Comparison of ENCODE assay signal across 9 cellular contexts in the genomic region with DNA sequence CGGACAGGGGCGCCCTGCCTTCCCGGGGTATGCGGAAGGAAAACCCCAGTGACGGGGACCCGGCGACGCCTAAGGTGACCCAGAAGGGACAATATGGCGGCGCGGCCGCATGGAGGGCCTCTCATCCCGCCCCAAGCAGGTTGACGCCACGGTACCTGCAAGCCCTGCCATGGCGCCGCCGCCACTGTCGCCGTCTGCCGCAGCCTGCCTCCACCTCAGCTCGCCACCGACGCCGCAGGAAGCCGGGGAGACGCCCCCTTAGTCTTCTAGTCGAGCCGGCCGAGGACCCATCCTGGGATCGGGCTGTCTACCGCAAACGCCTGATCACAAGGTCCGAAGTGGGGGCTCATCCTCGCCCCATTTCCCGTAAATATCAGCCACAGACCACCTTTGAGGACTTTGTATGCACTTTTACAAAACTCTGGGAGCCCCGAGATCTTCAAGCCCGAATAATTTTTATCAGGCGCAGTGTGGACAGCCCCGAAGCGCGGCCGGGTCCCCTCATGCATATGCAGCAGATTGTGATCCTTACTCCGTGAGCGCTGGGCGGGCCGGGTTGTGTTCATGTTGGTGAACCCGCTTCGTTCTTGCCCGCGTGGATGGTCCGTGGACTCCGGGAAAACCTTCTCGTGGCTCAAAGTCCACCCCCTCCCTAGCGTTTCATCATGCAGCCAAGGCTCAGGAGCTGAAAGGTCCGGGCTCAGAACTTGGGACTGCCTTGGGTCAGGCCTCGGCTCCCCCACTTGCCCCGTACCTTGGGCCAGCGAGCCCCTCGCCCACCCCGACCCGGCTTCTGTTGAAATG. TPM values are rescaled to one million over a fixed set of nuclear protein-coding genes. Genes with fewer than 3 reads are reported as not detected.
DNase-seq lines count a peak whose midpoint lies in the region; ATAC-seq, FAIRE-seq and TF ChIP-seq lines count a peak whose summit lies in the region.
"Had no signal": no experiment of that assay in that cellular context is flagged by ENCODE, and none has a peak within 500 bp of the region (broad histone marks: within the 10 kb centered on the region; RNA-seq: fewer than 3 reads in every experiment).

Gene BLCAP (minus strand): TSS at position 239 of the 804 bp plus-strand sequence. CDS start 8,702 bp downstream, outside the sequence.

- BruUV-seq in HepG2 (replicated peaks; lab: Mats Ljungman, UMichigan): no TSS peak

- no peaks in the 10 kb centered on the region for H3K9me3 Mint-ChIP-seq in dendritic cell treated with granulocyte-macrophage colony-stimulating factor and Interleukin-4, amounts not matched to agents 40 ng/mL and 50 ng/mL, for 4 days

- CTCF ChIA-PET in HepG2 (lab: Yijun Ruan, JAX; ENCODE audit: low intra/inter-chr PET ratio, low total read pairs): interaction anchor here (1.1 kb wide), 1 partner anchor 258 kb away, joined by 3 read pairs; no protein-coding TSS in a partner anchor

- H3K27ac ChIP-seq in HepG2 (ENCODE audit: extremely low read length, insufficient read depth, low read length): peak within 1 kb of the TSS; percentile 96

- in situ Hi-C loops in HepG2 (cut with HindIII; ENCODE audit: extremely low pct_ligation_motif_present, low pct_unique_long_range_greater_than_20kb): loop anchor here (5.0 kb wide), 3 partner anchors 121 to 331 kb away; no protein-coding TSS in a partner anchor

- TF ChIP-seq CTCF in BE2C (IDR thresholded peaks at IDR 0.05; ENCODE audit: low read depth, low read length) (no peak), HepG2 (CRISPR knock-in tag; IDR thresholded peaks at IDR 0.05) (peak; percentile 39)

- H3K4me3 ChIP-seq in BE2C (ENCODE audit: low read depth, low read length) (peak within 1 kb of the TSS; percentile 97), HepG2 (replicated peaks in 1 of 3; ENCODE audit: insufficient read depth in 1 of 3, low read depth in 2 of 3, low read length in 3 of 3) (peak within 1 kb of the TSS; percentile 82 to 100 (median 95))

- TF ChIP-seq EP300 in HepG2 (IDR thresholded peaks at IDR 0.05; ENCODE audit: low read depth in 2 of 2, low read length in 2 of 2) (peak; percentile 24 to 46; a peak in 3 of 4 replicates), HepG2 (CRISPR knock-in tag; IDR thresholded peaks at IDR 0.05; ENCODE audit: borderline replicate concordance) (peak; percentile 35; the same call in 1 of the 2 replicates)

- peaks cover 39% of the 10 kb centered on the region for H3K36me3 Mint-ChIP-seq in dendritic cell treated with granulocyte-macrophage colony-stimulating factor and Interleukin-4, amounts not matched to agents 40 ng/mL and 50 ng/mL, for 4 days (ENCODE audit: low read depth)

- WGBS in HepG2 (ENCODE audit: low lambda C conversion rate): 1% methylated on average over 40 of the region's 62 CpGs

- H3K79me2 ChIP-seq in HepG2 (ENCODE audit: insufficient read depth, low read length): peaks cover 48% of the 10 kb centered on the region

- POLR2A ChIA-PET in HepG2 (lab: Yijun Ruan, JAX): interaction anchor here (0.6 to 4.7 kb wide), 25 partner anchors 8 to 616 kb away, joined by 3 to 44 read pairs (median 5); partner anchors contain the start of genes MANBAL, MROH8 and RPN2

- intact Hi-C loops in dendritic cell treated with granulocyte-macrophage colony-stimulating factor and Interleukin-4, amounts not matched to agents 40 ng/mL and 50 ng/mL, for 4 days (cut with micrococcal nuclease): loop anchor here (1.0 to 5.0 kb wide), 2 partner anchors 136 to 259 kb away; no protein-coding TSS in a partner anchor
- intact Hi-C loops in HepG2 (cut with micrococcal nuclease; ENCODE audit: unreplicated experiment): loop anchor here (2.0 kb wide), 1 partner anchor 23 kb away; no protein-coding TSS in a partner anchor

- peak; percentile 44 for TF ChIP-seq RAD21 in HepG2 (CRISPR knock-in tag; IDR thresholded peaks at IDR 0.05)

- H3K4me2 ChIP-seq in HepG2 (ENCODE audit: low read depth, low read length): peak within 1 kb of the TSS; percentile 91

- H2AFZ ChIP-seq in HepG2 (ENCODE audit: low read length): peak within 1 kb of the TSS; percentile 62

- H3K9ac ChIP-seq in HepG2 (ENCODE audit: insufficient read depth, low read depth, low read length): peak within 1 kb of the TSS; percentile 97

- H3K9me3 ChIP-seq in BE2C (no peaks in the 10 kb centered on the region), HepG2 (ENCODE audit: low read length) (no peaks in the 10 kb centered on the region)

- peaks cover 8% of the 10 kb centered on the region for H3K27me3 Mint-ChIP-seq in dendritic cell treated with granulocyte-macrophage colony-stimulating factor and Interleukin-4, amounts not matched to agents 40 ng/mL and 50 ng/mL, for 4 days

- peaks cover 51% of the 10 kb centered on the region for H3K4me1 Mint-ChIP-seq in dendritic cell treated with granulocyte-macrophage colony-stimulating factor and Interleukin-4, amounts not matched to agents 40 ng/mL and 50 ng/mL, for 4 days (ENCODE audit: low read depth)

- TF ChIP-seq POLR2A in HepG2 (IDR thresholded peaks at IDR 0.05; ENCODE audit: insufficient read depth in 1 of 2, low read depth in 2 of 2, low read length in 2 of 2): peak; percentile 92 to 95

- H3K36me3 ChIP-seq in BE2C (no peaks in the 10 kb centered on the region; the same call in 1 of the 2 replicates), HepG2 (replicated peaks in 1 of 2; ENCODE audit: control insufficient read depth in 1 of 2, insufficient read depth in 2 of 2, low read length in 2 of 2) (peaks cover 0 to 6% of the 10 kb centered on the region in 2 experiments; a peak in 1 of 5 replicates)

- peak; percentile 66 for ATAC-seq in GM19328 (IDR thresholded peaks at IDR 0.05; ENCODE audit: unreplicated experiment)
- ATAC-seq in HG03565 (IDR thresholded peaks at IDR 0.05; ENCODE audit: unreplicated experiment): peak; percentile 44
- ATAC-seq in HepG2: peak; percentile 91

- H3K27ac Mint-ChIP-seq in dendritic cell treated with granulocyte-macrophage colony-stimulating factor and Interleukin-4, amounts not matched to agents 40 ng/mL and 50 ng/mL, for 4 days: peak within 1 kb of the TSS; percentile 98

- peaks cover 28% of the 10 kb centered on the region for H4K20me1 ChIP-seq in HepG2 (ENCODE audit: insufficient read depth, low read length)

- DNase-seq in BE2C: peak; percentile 93
- DNase-seq in NCI-H748 treated with DMSO at 0.1 percent for 48 hours (lab: John Stamatoyannopoulos, UW): peak; percentile 93
- peak; percentile 91 to 92 for DNase-seq in activated CD4-positive, alpha-beta T cell treated with anti-CD3 and anti-CD28 coated beads, Interleukin-2, amount 50 U/mL, for 4 hours
- DNase-seq in HepG2 (ENCODE audit: low spot score): peak; percentile 93
- DNase-seq in stimulated activated CD4-positive, alpha-beta T cell treated with anti-CD3 and anti-CD28 coated beads, Interleukin-2, amount 100 ng/mL, for 48 hours: peak; percentile 88

- peak within 1 kb of the TSS; percentile 93 for H3K4me3 Mint-ChIP-seq in dendritic cell treated with granulocyte-macrophage colony-stimulating factor and Interleukin-4, amounts not matched to agents 40 ng/mL and 50 ng/mL, for 4 days

- H3K27me3 ChIP-seq in BE2C (no peaks in the 10 kb centered on the region), HepG2 (ENCODE audit: control insufficient read depth in 1 of 2, insufficient read depth in 2 of 2, low read length in 2 of 2) (no peaks in the 10 kb centered on the region; a peak in 1 of 5 replicates)

- H3K4me1 ChIP-seq in BE2C (no peaks in the 10 kb centered on the region), HepG2 (ENCODE audit: insufficient read depth, low read length) (peaks cover 65% of the 10 kb centered on the region)

- FAIRE-seq in HepG2 (lab: Jason Lieb, UNC): peak; percentile 94
- FAIRE-seq: colon had no signal

TF ChIP-seq in HepG2, 621 proteins besides CTCF, POLR2A, EP300 and RAD21 (continues in another document):
- TF ChIP-seq FOXC1 (CRISPR knock-in tag; IDR thresholded peaks at IDR 0.05; ENCODE audit: borderline replicate concordance) (peak; percentile 93), ZFX (CRISPR knock-in tag; IDR thresholded peaks at IDR 0.05; ENCODE audit: low read depth) (peak; percentile 87), ZBTB14 (CRISPR knock-in tag; IDR thresholded peaks at IDR 0.05) (no peak), NFATC3 (CRISPR knock-in tag; IDR thresholded peaks at IDR 0.05) (no peak), GATAD1 (CRISPR knock-in tag; IDR thresholded peaks at IDR 0.05) (peak; percentile 85)

RNA-seq across cellular contexts. Expression of gene BLCAP, which starts in this region (rescaled TPM):
- polyA plus RNA-seq in BE2C (2012; ENCODE audit: insufficient read depth, insufficient read length, low read depth): 86.2 TPM
- total RNA-seq in HepG2 (2016; rRNA removed; fragmentation: Illumina TruSeq; extraction: Trizol): 34.9 and 52.4 TPM in 2 replicates
- 17.2 and 22.5 TPM in 2 replicates for total RNA-seq in HepG2 (2016; cell fraction: cytosol; rRNA removed; fragmentation: Illumina TruSeq; extraction: Trizol; ENCODE audit: low read depth)
- total RNA-seq in HepG2 (2016; cell fraction: insoluble cytoplasmic fraction; rRNA removed; fragmentation: Illumina TruSeq; extraction: Trizol): 38.0 and 49.3 TPM in 2 replicates
- 51.0 and 56.2 TPM in 2 replicates for total RNA-seq in HepG2 (2016; cell fraction: membrane; rRNA removed; fragmentation: Illumina TruSeq; extraction: Trizol)
- total RNA-seq in HepG2 (2016; cell fraction: nucleus; rRNA removed; fragmentation: Illumina TruSeq; extraction: Trizol): 51.2 and 62.7 TPM in 2 replicates
- polyA plus RNA-seq in HepG2 (2011; rRNA removed): 86.8 and 87.3 TPM in 2 replicates
- polyA plus RNA-seq in HepG2 (2011; cell fraction: cytosol; rRNA removed): 70.1 and 103 TPM in 2 replicates
- polyA plus RNA-seq in HepG2 (2011; cell fraction: nucleus; rRNA removed): 88.0 and 105 TPM in 2 replicates
- polyA plus RNA-seq in HepG2 (2012): 48.1 and 53.7 TPM in 2 replicates
- polyA plus RNA-seq in HepG2 (2016; cell fraction: cytosol; fragmentation: Illumina TruSeq; extraction: Trizol; ENCODE audit: low read depth): 20.3 and 24.7 TPM in 2 replicates
- 48.7 and 55.1 TPM in 2 replicates for polyA plus RNA-seq in HepG2 (2016; cell fraction: insoluble cytoplasmic fraction; fragmentation: Illumina TruSeq; extraction: Trizol; ENCODE audit: low read depth)
- polyA plus RNA-seq in HepG2 (2016; cell fraction: membrane; fragmentation: Illumina TruSeq; extraction: Trizol; ENCODE audit: low read depth): 52.2 and 55.0 TPM in 2 replicates
- polyA plus RNA-seq in HepG2 (2016; cell fraction: nucleus; fragmentation: Illumina TruSeq; extraction: Trizol; ENCODE audit: insufficient read depth, low read depth): 97.6 and 101 TPM in 2 replicates
- 129 and 137 TPM in 2 replicates for polyA minus RNA-seq in HepG2 (2011; rRNA and poly(A)+ RNA removed; ENCODE audit: low replicate concordance)
- 28.5 and 36.9 TPM in 2 replicates for polyA minus RNA-seq in HepG2 (2011; cell fraction: cytosol; rRNA and poly(A)+ RNA removed)
- 87.7 and 95.1 TPM in 2 replicates for polyA minus RNA-seq in HepG2 (2011; cell fraction: nucleus; rRNA and poly(A)+ RNA removed)

Comparison
In these comparisons a context has a peak if more than half of its experiments do, and no peak if none do; other contexts are left out.
1. Peak in every context shown above with its lines: DNase-seq, ATAC-seq, H3K4me3 ChIP-seq and H3K27ac ChIP-seq.